1 cellular context compared by ENCODE assay signal in the genomic region with DNA sequence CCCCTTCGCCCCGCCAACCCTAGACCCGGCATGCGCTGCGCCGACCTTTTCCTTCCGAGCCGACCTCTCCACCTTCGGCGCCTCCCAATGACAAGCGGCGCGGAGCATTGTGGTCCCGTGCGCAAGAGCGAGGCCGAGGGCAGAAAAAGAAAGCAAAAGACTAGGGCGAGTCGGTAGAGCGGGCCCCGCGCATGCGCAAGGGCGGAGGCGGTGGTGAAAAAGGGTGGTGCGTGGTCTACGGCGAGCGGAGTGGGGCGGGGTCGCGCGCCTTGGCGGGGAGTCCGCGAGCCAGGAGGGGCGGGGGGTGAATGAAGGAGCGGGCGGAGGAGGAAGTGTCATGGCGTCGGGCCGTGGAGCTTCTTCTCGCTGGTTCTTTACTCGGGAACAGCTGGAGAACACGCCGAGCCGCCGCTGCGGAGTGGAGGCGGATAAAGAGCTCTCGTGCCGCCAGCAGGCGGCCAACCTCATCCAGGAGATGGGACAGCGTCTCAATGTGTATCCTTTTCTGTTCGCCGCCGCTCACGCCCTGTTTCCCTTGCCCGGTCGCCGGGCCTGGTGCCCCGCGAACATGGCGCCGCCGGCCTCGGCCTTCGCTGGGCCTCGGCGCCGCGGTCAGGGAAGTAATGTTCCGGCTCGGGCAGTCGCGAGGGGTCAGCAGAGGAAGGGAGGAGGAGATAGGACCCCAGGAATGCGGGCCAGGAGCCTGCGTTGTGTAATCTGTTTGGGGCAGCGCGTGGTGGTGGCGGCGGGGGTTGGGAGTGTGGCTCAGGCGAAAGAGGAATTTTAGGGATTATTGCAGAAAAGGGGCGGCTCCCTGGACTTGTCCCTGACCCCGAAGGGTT.
TF ChIP-seq lines count a peak whose summit lies in the region.

A gene (plus strand): TSS at position 305 of the 842 bp plus-strand sequence. CDS start 33 bp downstream, at position 338.

TF ChIP-seq in K562, 482 proteins besides CTCF, POLR2A, EP300 and RAD21 (continued from another document and continues in another):
- TF ChIP-seq, protein P1, sequence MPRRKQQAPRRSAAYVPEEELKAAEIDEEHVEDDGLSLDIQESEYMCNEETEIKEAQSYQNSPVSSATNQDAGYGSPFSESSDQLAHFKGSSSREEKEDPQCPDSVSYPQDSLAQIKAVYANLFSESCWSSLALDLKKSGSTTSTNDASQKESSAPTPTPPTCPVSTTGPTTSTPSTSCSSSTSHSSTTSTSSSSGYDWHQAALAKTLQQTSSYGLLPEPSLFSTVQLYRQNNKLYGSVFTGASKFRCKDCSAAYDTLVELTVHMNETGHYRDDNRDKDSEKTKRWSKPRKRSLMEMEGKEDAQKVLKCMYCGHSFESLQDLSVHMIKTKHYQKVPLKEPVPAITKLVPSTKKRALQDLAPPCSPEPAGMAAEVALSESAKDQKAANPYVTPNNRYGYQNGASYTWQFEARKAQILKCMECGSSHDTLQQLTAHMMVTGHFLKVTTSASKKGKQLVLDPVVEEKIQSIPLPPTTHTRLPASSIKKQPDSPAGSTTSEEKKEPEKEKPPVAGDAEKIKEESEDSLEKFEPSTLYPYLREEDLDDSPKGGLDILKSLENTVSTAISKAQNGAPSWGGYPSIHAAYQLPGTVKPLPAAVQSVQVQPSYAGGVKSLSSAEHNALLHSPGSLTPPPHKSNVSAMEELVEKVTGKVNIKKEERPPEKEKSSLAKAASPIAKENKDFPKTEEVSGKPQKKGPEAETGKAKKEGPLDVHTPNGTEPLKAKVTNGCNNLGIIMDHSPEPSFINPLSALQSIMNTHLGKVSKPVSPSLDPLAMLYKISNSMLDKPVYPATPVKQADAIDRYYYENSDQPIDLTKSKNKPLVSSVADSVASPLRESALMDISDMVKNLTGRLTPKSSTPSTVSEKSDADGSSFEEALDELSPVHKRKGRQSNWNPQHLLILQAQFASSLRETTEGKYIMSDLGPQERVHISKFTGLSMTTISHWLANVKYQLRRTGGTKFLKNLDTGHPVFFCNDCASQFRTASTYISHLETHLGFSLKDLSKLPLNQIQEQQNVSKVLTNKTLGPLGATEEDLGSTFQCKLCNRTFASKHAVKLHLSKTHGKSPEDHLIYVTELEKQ (CRISPR knock-in tag; IDR thresholded peaks at IDR 0.05), result no peak
- TF ChIP-seq, protein P2, sequence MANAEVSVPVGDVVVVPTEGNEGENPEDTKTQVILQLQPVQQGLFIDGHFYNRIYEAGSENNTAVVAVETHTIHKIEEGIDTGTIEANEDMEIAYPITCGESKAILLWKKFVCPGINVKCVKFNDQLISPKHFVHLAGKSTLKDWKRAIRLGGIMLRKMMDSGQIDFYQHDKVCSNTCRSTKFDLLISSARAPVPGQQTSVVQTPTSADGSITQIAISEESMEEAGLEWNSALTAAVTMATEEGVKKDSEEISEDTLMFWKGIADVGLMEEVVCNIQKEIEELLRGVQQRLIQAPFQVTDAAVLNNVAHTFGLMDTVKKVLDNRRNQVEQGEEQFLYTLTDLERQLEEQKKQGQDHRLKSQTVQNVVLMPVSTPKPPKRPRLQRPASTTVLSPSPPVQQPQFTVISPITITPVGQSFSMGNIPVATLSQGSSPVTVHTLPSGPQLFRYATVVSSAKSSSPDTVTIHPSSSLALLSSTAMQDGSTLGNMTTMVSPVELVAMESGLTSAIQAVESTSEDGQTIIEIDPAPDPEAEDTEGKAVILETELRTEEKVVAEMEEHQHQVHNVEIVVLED (CRISPR knock-in tag; IDR thresholded peaks at IDR 0.05), result peak; percentile 76
- TF ChIP-seq, protein P3, sequence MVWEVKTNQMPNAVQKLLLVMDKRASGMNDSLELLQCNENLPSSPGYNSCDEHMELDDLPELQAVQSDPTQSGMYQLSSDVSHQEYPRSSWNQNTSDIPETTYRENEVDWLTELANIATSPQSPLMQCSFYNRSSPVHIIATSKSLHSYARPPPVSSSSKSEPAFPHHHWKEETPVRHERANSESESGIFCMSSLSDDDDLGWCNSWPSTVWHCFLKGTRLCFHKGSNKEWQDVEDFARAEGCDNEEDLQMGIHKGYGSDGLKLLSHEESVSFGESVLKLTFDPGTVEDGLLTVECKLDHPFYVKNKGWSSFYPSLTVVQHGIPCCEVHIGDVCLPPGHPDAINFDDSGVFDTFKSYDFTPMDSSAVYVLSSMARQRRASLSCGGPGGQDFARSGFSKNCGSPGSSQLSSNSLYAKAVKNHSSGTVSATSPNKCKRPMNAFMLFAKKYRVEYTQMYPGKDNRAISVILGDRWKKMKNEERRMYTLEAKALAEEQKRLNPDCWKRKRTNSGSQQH (CRISPR knock-in tag; IDR thresholded peaks at IDR 0.05), result no peak
- TF ChIP-seq MCM2 (IDR thresholded peaks at IDR 0.05; ENCODE audit: low read depth) (no peak), ZEB2 (IDR thresholded peaks at IDR 0.05) (no peak), SAFB2 (IDR thresholded peaks at IDR 0.05; ENCODE audit: borderline replicate concordance, low read depth, low read length, severe bottlenecking) (no peak), SPI1 (IDR thresholded peaks at IDR 0.05; ENCODE audit: borderline replicate concordance, low read depth, low read length) (peak; percentile 67), MAFF (IDR thresholded peaks at IDR 0.05; ENCODE audit: low read length) (no peak), KHSRP (IDR thresholded peaks at IDR 0.05) (no peak), ZNF408 (CRISPR knock-in tag; IDR thresholded peaks at IDR 0.05; ENCODE audit: low read depth) (no peak), CREM (IDR thresholded peaks at IDR 0.05; ENCODE audit: low read depth) (peak; percentile 97), COPS2 (conservative IDR thresholded peaks at IDR 0.05) (no peak), SIX5 (IDR thresholded peaks at IDR 0.05; ENCODE audit: borderline replicate concordance in 1 of 2, insufficient read depth in 1 of 2, low read depth in 1 of 2, low read length in 2 of 2) (peak; percentile 23 to 41; a peak in 3 of 4 replicates), FOXP1 (CRISPR knock-in tag; IDR thresholded peaks at IDR 0.05) (0 out of 2 replicates have a peak, but pooled peaks have one; percentile 17), BMI1 (IDR thresholded peaks at IDR 0.05; ENCODE audit: low read length) (no peak), STAG1 (CRISPR knock-in tag; IDR thresholded peaks at IDR 0.05; ENCODE audit: borderline replicate concordance) (peak; percentile 31; the same call in 1 of the 2 replicates), ZBTB7A (IDR thresholded peaks at IDR 0.05; ENCODE audit: borderline replicate concordance, control insufficient read depth, low read depth, low read length) (peak; percentile 74), ZNF239 (CRISPR knock-in tag; IDR thresholded peaks at IDR 0.05) (no peak), SRSF7 (optimal IDR thresholded peaks at IDR 0.05; ENCODE audit: low read depth, low read length) (no peak), PHF21A (IDR thresholded peaks at IDR 0.05; ENCODE audit: borderline replicate concordance, low read depth) (peak; percentile 19; the same call in 1 of the 2 replicates), TAL1 (IDR thresholded peaks at IDR 0.05) (no peak)
- TF ChIP-seq, protein P4, sequence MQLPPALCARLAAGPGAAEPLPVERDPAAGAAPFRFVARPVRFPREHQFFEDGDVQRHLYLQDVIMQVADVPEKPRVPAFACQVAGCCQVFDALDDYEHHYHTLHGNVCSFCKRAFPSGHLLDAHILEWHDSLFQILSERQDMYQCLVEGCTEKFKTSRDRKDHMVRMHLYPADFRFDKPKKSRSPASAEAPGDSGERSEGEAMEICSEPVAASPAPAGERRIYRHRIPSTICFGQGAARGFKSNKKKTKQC (CRISPR knock-in tag; IDR thresholded peaks at IDR 0.05), result 0 out of 2 replicates have a peak, but pooled peaks have one; percentile 51
- TF ChIP-seq, protein P5, sequence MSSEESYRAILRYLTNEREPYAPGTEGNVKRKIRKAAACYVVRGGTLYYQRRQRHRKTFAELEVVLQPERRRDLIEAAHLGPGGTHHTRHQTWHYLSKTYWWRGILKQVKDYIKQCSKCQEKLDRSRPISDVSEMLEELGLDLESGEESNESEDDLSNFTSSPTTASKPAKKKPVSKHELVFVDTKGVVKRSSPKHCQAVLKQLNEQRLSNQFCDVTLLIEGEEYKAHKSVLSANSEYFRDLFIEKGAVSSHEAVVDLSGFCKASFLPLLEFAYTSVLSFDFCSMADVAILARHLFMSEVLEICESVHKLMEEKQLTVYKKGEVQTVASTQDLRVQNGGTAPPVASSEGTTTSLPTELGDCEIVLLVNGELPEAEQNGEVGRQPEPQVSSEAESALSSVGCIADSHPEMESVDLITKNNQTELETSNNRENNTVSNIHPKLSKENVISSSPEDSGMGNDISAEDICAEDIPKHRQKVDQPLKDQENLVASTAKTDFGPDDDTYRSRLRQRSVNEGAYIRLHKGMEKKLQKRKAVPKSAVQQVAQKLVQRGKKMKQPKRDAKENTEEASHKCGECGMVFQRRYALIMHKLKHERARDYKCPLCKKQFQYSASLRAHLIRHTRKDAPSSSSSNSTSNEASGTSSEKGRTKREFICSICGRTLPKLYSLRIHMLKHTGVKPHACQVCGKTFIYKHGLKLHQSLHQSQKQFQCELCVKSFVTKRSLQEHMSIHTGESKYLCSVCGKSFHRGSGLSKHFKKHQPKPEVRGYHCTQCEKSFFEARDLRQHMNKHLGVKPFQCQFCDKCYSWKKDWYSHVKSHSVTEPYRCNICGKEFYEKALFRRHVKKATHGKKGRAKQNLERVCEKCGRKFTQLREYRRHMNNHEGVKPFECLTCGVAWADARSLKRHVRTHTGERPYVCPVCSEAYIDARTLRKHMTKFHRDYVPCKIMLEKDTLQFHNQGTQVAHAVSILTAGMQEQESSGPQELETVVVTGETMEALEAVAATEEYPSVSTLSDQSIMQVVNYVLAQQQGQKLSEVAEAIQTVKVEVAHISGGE (CRISPR knock-in tag; IDR thresholded peaks at IDR 0.05), result 0 out of 6 replicates have a peak, but pooled peaks of 1 of the 3 experiments have one; percentile 36
- TF ChIP-seq, protein P6, sequence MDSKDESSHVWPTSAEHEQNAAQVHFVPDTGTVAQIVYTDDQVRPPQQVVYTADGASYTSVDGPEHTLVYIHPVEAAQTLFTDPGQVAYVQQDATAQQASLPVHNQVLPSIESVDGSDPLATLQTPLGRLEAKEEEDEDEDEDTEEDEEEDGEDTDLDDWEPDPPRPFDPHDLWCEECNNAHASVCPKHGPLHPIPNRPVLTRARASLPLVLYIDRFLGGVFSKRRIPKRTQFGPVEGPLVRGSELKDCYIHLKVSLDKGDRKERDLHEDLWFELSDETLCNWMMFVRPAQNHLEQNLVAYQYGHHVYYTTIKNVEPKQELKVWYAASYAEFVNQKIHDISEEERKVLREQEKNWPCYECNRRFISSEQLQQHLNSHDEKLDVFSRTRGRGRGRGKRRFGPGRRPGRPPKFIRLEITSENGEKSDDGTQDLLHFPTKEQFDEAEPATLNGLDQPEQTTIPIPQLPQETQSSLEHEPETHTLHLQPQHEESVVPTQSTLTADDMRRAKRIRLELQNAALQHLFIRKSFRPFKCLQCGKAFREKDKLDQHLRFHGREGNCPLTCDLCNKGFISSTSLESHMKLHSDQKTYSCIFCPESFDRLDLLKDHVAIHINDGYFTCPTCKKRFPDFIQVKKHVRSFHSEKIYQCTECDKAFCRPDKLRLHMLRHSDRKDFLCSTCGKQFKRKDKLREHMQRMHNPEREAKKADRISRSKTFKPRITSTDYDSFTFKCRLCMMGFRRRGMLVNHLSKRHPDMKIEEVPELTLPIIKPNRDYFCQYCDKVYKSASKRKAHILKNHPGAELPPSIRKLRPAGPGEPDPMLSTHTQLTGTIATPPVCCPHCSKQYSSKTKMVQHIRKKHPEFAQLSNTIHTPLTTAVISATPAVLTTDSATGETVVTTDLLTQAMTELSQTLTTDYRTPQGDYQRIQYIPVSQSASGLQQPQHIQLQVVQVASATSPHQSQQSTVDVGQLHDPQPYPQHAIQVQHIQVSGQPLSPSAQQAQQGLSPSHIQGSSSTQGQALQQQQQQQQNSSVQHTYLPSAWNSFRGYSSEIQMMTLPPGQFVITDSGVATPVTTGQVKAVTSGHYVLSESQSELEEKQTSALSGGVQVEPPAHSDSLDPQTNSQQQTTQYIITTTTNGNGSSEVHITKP (IDR thresholded peaks at IDR 0.05; ENCODE audit: partially characterized antibody), result no peak
- TF ChIP-seq, protein P7, sequence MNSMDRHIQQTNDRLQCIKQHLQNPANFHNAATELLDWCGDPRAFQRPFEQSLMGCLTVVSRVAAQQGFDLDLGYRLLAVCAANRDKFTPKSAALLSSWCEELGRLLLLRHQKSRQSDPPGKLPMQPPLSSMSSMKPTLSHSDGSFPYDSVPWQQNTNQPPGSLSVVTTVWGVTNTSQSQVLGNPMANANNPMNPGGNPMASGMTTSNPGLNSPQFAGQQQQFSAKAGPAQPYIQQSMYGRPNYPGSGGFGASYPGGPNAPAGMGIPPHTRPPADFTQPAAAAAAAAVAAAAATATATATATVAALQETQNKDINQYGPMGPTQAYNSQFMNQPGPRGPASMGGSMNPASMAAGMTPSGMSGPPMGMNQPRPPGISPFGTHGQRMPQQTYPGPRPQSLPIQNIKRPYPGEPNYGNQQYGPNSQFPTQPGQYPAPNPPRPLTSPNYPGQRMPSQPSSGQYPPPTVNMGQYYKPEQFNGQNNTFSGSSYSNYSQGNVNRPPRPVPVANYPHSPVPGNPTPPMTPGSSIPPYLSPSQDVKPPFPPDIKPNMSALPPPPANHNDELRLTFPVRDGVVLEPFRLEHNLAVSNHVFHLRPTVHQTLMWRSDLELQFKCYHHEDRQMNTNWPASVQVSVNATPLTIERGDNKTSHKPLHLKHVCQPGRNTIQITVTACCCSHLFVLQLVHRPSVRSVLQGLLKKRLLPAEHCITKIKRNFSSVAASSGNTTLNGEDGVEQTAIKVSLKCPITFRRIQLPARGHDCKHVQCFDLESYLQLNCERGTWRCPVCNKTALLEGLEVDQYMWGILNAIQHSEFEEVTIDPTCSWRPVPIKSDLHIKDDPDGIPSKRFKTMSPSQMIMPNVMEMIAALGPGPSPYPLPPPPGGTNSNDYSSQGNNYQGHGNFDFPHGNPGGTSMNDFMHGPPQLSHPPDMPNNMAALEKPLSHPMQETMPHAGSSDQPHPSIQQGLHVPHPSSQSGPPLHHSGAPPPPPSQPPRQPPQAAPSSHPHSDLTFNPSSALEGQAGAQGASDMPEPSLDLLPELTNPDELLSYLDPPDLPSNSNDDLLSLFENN (IDR thresholded peaks at IDR 0.05; ENCODE audit: low read depth in 2 of 2, low read length in 2 of 2), result no peak
- TF ChIP-seq, protein P8, sequence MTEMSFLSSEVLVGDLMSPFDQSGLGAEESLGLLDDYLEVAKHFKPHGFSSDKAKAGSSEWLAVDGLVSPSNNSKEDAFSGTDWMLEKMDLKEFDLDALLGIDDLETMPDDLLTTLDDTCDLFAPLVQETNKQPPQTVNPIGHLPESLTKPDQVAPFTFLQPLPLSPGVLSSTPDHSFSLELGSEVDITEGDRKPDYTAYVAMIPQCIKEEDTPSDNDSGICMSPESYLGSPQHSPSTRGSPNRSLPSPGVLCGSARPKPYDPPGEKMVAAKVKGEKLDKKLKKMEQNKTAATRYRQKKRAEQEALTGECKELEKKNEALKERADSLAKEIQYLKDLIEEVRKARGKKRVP (CRISPR knock-in tag; IDR thresholded peaks at IDR 0.05), result no peak
- TF ChIP-seq, protein P9, sequence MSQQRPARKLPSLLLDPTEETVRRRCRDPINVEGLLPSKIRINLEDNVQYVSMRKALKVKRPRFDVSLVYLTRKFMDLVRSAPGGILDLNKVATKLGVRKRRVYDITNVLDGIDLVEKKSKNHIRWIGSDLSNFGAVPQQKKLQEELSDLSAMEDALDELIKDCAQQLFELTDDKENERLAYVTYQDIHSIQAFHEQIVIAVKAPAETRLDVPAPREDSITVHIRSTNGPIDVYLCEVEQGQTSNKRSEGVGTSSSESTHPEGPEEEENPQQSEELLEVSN (IDR thresholded peaks at IDR 0.05; ENCODE audit: borderline replicate concordance in 1 of 2, extremely low read depth in 1 of 2, insufficient read depth in 1 of 2, insufficient read length in 1 of 2, low read depth in 1 of 2, low read length in 1 of 2, poor library complexity in 1 of 2, severe bottlenecking in 1 of 2), result no peak
